21 cellular contexts compared by ENCODE assay signal in genomic region chr5:139969318-139969717, GRCh38.
"Had no signal": no experiment of that assay in that cellular context is flagged by ENCODE, and none has a peak within 500 bp of the region (broad histone marks: within the 10 kb centered on the region; RNA-seq: fewer than 3 reads in every experiment).

No MANE protein-coding gene starts in this region.

- H3K4me3 Mint-ChIP-seq: activated B cell treated with CpG ODN at 0.5 μM for 24 hours; activated naive CD8-positive, alpha-beta T cell treated with anti-CD3 and anti-CD28 coated beads for 36 hours; activated T-cell treated with anti-CD3 and anti-CD28 coated beads, Interleukin-2, amount 50 U/mL, for 72 hours; brain; immature natural killer cell; natural killer cell; neural progenitor cell; stimulated activated effector memory CD8-positive, alpha-beta T cell treated with anti-CD3 and anti-CD28 coated beads, Interleukin-12 subunit alpha, Interleukin-12 subunit beta, amount 100 ng/mL, for 72 hours; stimulated activated naive CD8-positive, alpha-beta T cell treated with anti-CD3 and anti-CD28 coated beads, Interleukin-15, Interleukin-2, amounts not matched to agents 100 ng/mL and 50 ng/mL, for 24 hours; T-cell had no signal

- H3K36me3 Mint-ChIP-seq: activated naive CD8-positive, alpha-beta T cell treated with anti-CD3 and anti-CD28 coated beads for 36 hours; brain; immature natural killer cell; natural killer cell; neural progenitor cell; stimulated activated effector memory CD8-positive, alpha-beta T cell treated with anti-CD3 and anti-CD28 coated beads, Interleukin-12 subunit alpha, Interleukin-12 subunit beta, amount 100 ng/mL, for 72 hours; T-cell had no signal

- H3K4me3 ChIP-seq: adrenal gland, cardiac muscle cell, neural progenitor cell, right lobe of liver, thyroid gland, upper lobe of left lung had no signal

- H3K27ac Mint-ChIP-seq: activated B cell treated with CpG ODN at 0.5 μM for 24 hours; activated naive CD8-positive, alpha-beta T cell treated with anti-CD3 and anti-CD28 coated beads for 36 hours; activated T-cell treated with anti-CD3 and anti-CD28 coated beads, Interleukin-2, amount 50 U/mL, for 72 hours; brain; immature natural killer cell; natural killer cell; neural progenitor cell; stimulated activated effector memory CD8-positive, alpha-beta T cell treated with anti-CD3 and anti-CD28 coated beads, Interleukin-12 subunit alpha, Interleukin-12 subunit beta, amount 100 ng/mL, for 72 hours; stimulated activated naive CD8-positive, alpha-beta T cell treated with anti-CD3 and anti-CD28 coated beads, Interleukin-15, Interleukin-2, amounts not matched to agents 100 ng/mL and 50 ng/mL, for 24 hours; T-cell had no signal

- H3K36me3 ChIP-seq: adrenal gland, ascending aorta, cardiac muscle cell, heart left ventricle, neural progenitor cell, right lobe of liver, thyroid gland, upper lobe of left lung had no signal

- FAIRE-seq: kidney, small intestine had no signal

- H3K27me3 ChIP-seq: adrenal gland, ascending aorta, cardiac muscle cell, dorsolateral prefrontal cortex, right lobe of liver, thyroid gland, upper lobe of left lung had no signal

- H3K27ac ChIP-seq: adrenal gland, ascending aorta, cardiac muscle cell, coronary artery, neural progenitor cell, right lobe of liver, thyroid gland had no signal

- H3K9me3 ChIP-seq: adrenal gland, ascending aorta, heart left ventricle, right lobe of liver, thyroid gland, upper lobe of left lung had no signal

- H3K4me1 ChIP-seq: neural progenitor cell, right lobe of liver had no signal

- H3K9ac ChIP-seq: neural progenitor cell had no signal

- H3K4me2 ChIP-seq: neural progenitor cell had no signal

- H3K4me1 Mint-ChIP-seq: activated B cell treated with CpG ODN at 0.5 μM for 24 hours; immature natural killer cell; natural killer cell; neural progenitor cell; stimulated activated effector memory CD8-positive, alpha-beta T cell treated with anti-CD3 and anti-CD28 coated beads, Interleukin-12 subunit alpha, Interleukin-12 subunit beta, amount 100 ng/mL, for 72 hours had no signal

- H3K9me3 Mint-ChIP-seq: activated B cell treated with CpG ODN at 0.5 μM for 24 hours; activated naive CD8-positive, alpha-beta T cell treated with anti-CD3 and anti-CD28 coated beads for 36 hours; activated T-cell treated with anti-CD3 and anti-CD28 coated beads, Interleukin-2, amount 50 U/mL, for 72 hours; brain; immature natural killer cell; natural killer cell; neural progenitor cell; stimulated activated effector memory CD8-positive, alpha-beta T cell treated with anti-CD3 and anti-CD28 coated beads, Interleukin-12 subunit alpha, Interleukin-12 subunit beta, amount 100 ng/mL, for 72 hours; stimulated activated naive CD8-positive, alpha-beta T cell treated with anti-CD3 and anti-CD28 coated beads, Interleukin-15, Interleukin-2, amounts not matched to agents 100 ng/mL and 50 ng/mL, for 24 hours; T-cell had no signal
